In the genomic region with DNA sequence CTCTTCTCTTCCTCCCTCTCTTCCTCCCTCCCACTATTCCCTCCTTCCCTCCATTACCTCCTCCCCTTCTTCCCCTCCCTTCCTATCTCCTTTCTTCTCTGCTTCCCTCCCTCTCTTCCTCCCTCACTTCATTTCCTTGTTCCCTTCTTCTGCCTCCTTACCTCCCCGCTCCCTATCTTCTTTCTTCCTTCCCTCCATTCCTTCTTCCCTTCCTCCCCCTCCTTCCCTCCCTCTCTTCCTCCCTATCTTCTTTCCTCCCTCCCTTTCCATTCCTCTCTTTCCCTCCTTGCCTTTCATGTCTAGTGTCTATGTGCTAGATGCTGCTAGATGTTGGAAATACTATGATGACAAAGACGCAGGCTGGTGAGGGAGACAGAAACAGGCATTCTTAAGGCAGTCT, we compare ENCODE assay signal across 28 cellular contexts.
"Had no signal": no experiment of that assay in that cellular context is flagged by ENCODE, and none has a peak within 500 bp of the region (broad histone marks: within the 10 kb centered on the region; RNA-seq: fewer than 3 reads in every experiment).

No MANE protein-coding gene starts in this region.

- H3K9me3 ChIP-seq: colonic mucosa, esophagus muscularis mucosa, esophagus squamous epithelium, gastrocnemius medialis, gastroesophageal sphincter, heart left ventricle, heart right ventricle had no signal

- DNase-seq: colonic mucosa; cortex of kidney; dermis blood vessel endothelial cell; dorsolateral prefrontal cortex; effector CD4-positive, alpha-beta T cell; effector CD8-positive, alpha-beta T cell; effector memory CD4-positive, alpha-beta T cell; effector memory CD8-positive, alpha-beta T cell; endodermal cell; erythroblast; esophagus squamous epithelium; foreskin fibroblast; foreskin keratinocyte; foreskin melanocyte; gastrocnemius medialis; glutamatergic neuron; head of caudate nucleus; heart left ventricle; heart right ventricle had no signal

- ATAC-seq: effector memory CD8-positive, alpha-beta T cell; esophagus mucosa; foreskin keratinocyte; gastrocnemius medialis; gastroesophageal sphincter; heart left ventricle; heart right ventricle had no signal

- H3K27me3 ChIP-seq: colonic mucosa, esophagus muscularis mucosa, esophagus squamous epithelium, foreskin keratinocyte had no signal

- H3K36me3 ChIP-seq: colonic mucosa, esophagus muscularis mucosa, esophagus squamous epithelium, gastrocnemius medialis, gastroesophageal sphincter, heart left ventricle, heart right ventricle had no signal

- H3K4me1 ChIP-seq: colonic mucosa, esophagus muscularis mucosa, esophagus squamous epithelium, foreskin keratinocyte, gastrocnemius medialis, gastroesophageal sphincter, heart left ventricle, heart right ventricle had no signal

- H3K4me3 ChIP-seq: colonic mucosa, coronary artery, dorsolateral prefrontal cortex, esophagus muscularis mucosa, esophagus squamous epithelium, gastrocnemius medialis, gastroesophageal sphincter, heart left ventricle, heart right ventricle had no signal

- FAIRE-seq: colon, endometrium, endothelial cell of umbilical vein, frontal cortex had no signal

- H3K27ac ChIP-seq: colonic mucosa, coronary artery, dorsolateral prefrontal cortex, epithelial cell of prostate, esophagus muscularis mucosa, esophagus squamous epithelium, foreskin keratinocyte, gastrocnemius medialis, gastroesophageal sphincter, heart left ventricle, heart right ventricle had no signal
